ENCODE assay signal across 22 cellular contexts in genomic region chr11:130554241-130555055, GRCh38.
DNase-seq lines count a peak whose midpoint lies in the region; ATAC-seq, FAIRE-seq and TF ChIP-seq lines count a peak whose summit lies in the region.
"Had no signal": no experiment of that assay in that cellular context is flagged by ENCODE, and none has a peak within 500 bp of the region (broad histone marks: within the 10 kb centered on the region; RNA-seq: fewer than 3 reads in every experiment).

No MANE protein-coding gene starts in this region.

- no peak for DNase-seq in breast epithelium (ENCODE audit: low spot score in 2 of 2)
- no peak for DNase-seq in MCF 10A (ENCODE audit: unreplicated experiment)
- DNase-seq in iris pigment epithelial cell (ENCODE audit: low read depth), result peak; percentile 16
- no peak for DNase-seq in vagina (ENCODE audit: extremely low spot score in 2 of 2)
- DNase-seq in urothelium cell line (ENCODE audit: low spot score), result no peak
- no peak for DNase-seq in transverse colon
- DNase-seq: Caco-2; CD4-positive, CD25-positive, alpha-beta regulatory T cell; DMS153; H7; KBM-7; NCI-H1436; NCI-H2029 treated with DMSO at 0.1 percent for 48 hours; NCI-H2171 treated with DMSO at 0.1 percent for 48 hours; NCI-H524; Right ventricle myocardium superior had no signal

- TF ChIP-seq EP300 in transverse colon (IDR thresholded peaks at IDR 0.05; ENCODE audit: low read depth), result no peak

- FAIRE-seq in endometrium (lab: Jason Lieb, UNC) (peak; percentile 89), urothelium cell line (lab: Jason Lieb, UNC) (no peak)

- POLR2A ChIA-PET in MCF 10A (lab: Yijun Ruan, JAX), result interaction anchor here (1.0 kb wide), 1 partner anchor 8 kb away, joined by 4 read pairs; no protein-coding TSS in a partner anchor

- TF ChIP-seq CTCF in breast epithelium (IDR thresholded peaks at IDR 0.05), result no peak
- no peak for TF ChIP-seq CTCF in MCF 10A (IDR thresholded peaks at IDR 0.05; ENCODE audit: unreplicated experiment)
- no peak for TF ChIP-seq CTCF in vagina (IDR thresholded peaks at IDR 0.05)
- TF ChIP-seq CTCF in transverse colon (IDR thresholded peaks at IDR 0.05), result no peak

- peaks cover 4% of the 10 kb centered on the region for H3K4me1 Mint-ChIP-seq in MCF 10A (ENCODE audit: insufficient read depth, unreplicated experiment)
- H3K4me1 Mint-ChIP-seq: B cell; CD4-positive, CD25-positive, alpha-beta regulatory T cell had no signal

- H3K27me3 ChIP-seq in breast epithelium (no peaks in the 10 kb centered on the region), vagina (no peaks in the 10 kb centered on the region), transverse colon (no peaks in the 10 kb centered on the region)

- BruUV-seq in MCF 10A (replicated peaks; lab: Mats Ljungman, UMichigan), result no TSS peak

- peaks cover 6% of the 10 kb centered on the region for H3K9me3 Mint-ChIP-seq in MCF 10A (ENCODE audit: unreplicated experiment)

- no peak for ATAC-seq in HG02588 (IDR thresholded peaks at IDR 0.05; ENCODE audit: unreplicated experiment)
- ATAC-seq: Panc1 had no signal

- no peaks in the 10 kb centered on the region for H3K27me3 Mint-ChIP-seq in MCF 10A (ENCODE audit: insufficient read depth, unreplicated experiment)

- no peaks in the 10 kb centered on the region for H3K4me1 ChIP-seq in breast epithelium
- H3K4me1 ChIP-seq in vagina, result peaks cover 10% of the 10 kb centered on the region
- no peaks in the 10 kb centered on the region for H3K4me1 ChIP-seq in transverse colon

- H3K4me3 Mint-ChIP-seq in MCF 10A (ENCODE audit: unreplicated experiment), result no peak overlapping the region
- H3K4me3 Mint-ChIP-seq: B cell; CD4-positive, CD25-positive, alpha-beta regulatory T cell had no signal

- H3K9me3 ChIP-seq in breast epithelium, result no peaks in the 10 kb centered on the region
- H3K9me3 ChIP-seq in vagina, result no peaks in the 10 kb centered on the region
- H3K9me3 ChIP-seq in transverse colon, result no peaks in the 10 kb centered on the region

- peak overlapping the region; percentile 33 to 44 for H3K27ac ChIP-seq in breast epithelium
- peak overlapping the region; percentile 38 for H3K27ac ChIP-seq in vagina
- H3K27ac ChIP-seq in transverse colon, result no peak overlapping the region
- H3K27ac ChIP-seq: 22Rv1, HL-60 had no signal

- H3K36me3 ChIP-seq in breast epithelium, result no peaks in the 10 kb centered on the region
- no peaks in the 10 kb centered on the region for H3K36me3 ChIP-seq in vagina
- no peaks in the 10 kb centered on the region for H3K36me3 ChIP-seq in transverse colon

- CTCF ChIA-PET in MCF 10A (lab: Yijun Ruan, JAX), result interaction anchor here (0.6 to 1.7 kb wide), 2 partner anchors 50 to 1583 kb away, joined by 3 read pairs; no protein-coding TSS in a partner anchor

- WGBS in transverse colon (ENCODE audit: low coverage in 1 of 2), 2 donors, result 77 to 82% methylated on average over 4 to 8 of the region's 8 CpGs

- intact Hi-C loops in breast epithelium (cut with DNase I; ENCODE audit: low total_unique reads) (no loop called here), MCF 10A (cut with micrococcal nuclease) (no loop called here), vagina (cut with DNase I) (loop anchor here (5.0 kb wide), 1 partner anchor 1413 kb away; no protein-coding TSS in a partner anchor), transverse colon (cut with DNase I; ENCODE audit: low total_unique reads) (no loop called here)

- TF ChIP-seq POLR2A in breast epithelium (IDR thresholded peaks at IDR 0.05) (no peak), vagina (IDR thresholded peaks at IDR 0.05) (no peak), transverse colon (IDR thresholded peaks at IDR 0.05) (no peak)

- in situ Hi-C loops in transverse colon (cut with MboI; ENCODE audit: low pct_ligation_motif_present in 1 of 4, low pct_unique_long_range_greater_than_20kb in 1 of 4, low sequenced_read_pairs in 3 of 4), result no loop called here

- H3K4me3 ChIP-seq in breast epithelium (no peak overlapping the region), vagina (no peak overlapping the region), transverse colon (no peak overlapping the region)

- H3K27ac Mint-ChIP-seq in MCF 10A (ENCODE audit: low read depth, unreplicated experiment), result no peak overlapping the region
- H3K27ac Mint-ChIP-seq: B cell; CD4-positive, CD25-positive, alpha-beta regulatory T cell had no signal

- no peaks in the 10 kb centered on the region for H3K36me3 Mint-ChIP-seq in MCF 10A (ENCODE audit: insufficient read depth, unreplicated experiment)
- H3K36me3 Mint-ChIP-seq: CD4-positive, CD25-positive, alpha-beta regulatory T cell had no signal

Comparison
In these comparisons a context has a peak if more than half of its experiments do, and no peak if none do; other contexts are left out.
1. H3K27ac ChIP-seq: peak in breast epithelium (2 of 2) and vagina (single experiment); none in transverse colon (0 of 4).